In genomic region chr17:19448341-19449268, GRCh38 we compare ENCODE assay signal across 8 cellular contexts. TPM values are rescaled to one million over a fixed set of nuclear protein-coding genes. Genes with fewer than 3 reads are reported as not detected.
DNase-seq lines count a peak whose midpoint lies in the region; ATAC-seq and TF ChIP-seq lines count a peak whose summit lies in the region.

No MANE protein-coding gene starts in this region.

- H3K27ac ChIP-seq in adrenal gland (peak overlapping the region; percentile 50 to 94 (median 89)), spleen (peak overlapping the region in 4 of 8 donors; percentile 16 to 53 (median 42))

- DNase-seq in GM04504 (ENCODE audit: low read depth) (peak; percentile 94), adrenal gland (peak; percentile 65 to 88 (median 82)), left cardiac atrium (no peak), renal cortical epithelial cell (ENCODE audit: low read depth) (peak; percentile 91), NCI-H2227 treated with DMSO at 0.1 percent for 48 hours (lab: John Stamatoyannopoulos, UW) (no peak), spleen (no peak)
- DNase-seq in effector CD8-positive, alpha-beta T cell (lab: John Stamatoyannopoulos, UW): no peak

- 15 to 20% (median 15%) methylated on average over 8 of the region's 8 CpGs for WGBS in adrenal gland, 4 donors
- 33 to 48% (median 42%) methylated on average over 8 of the region's 8 CpGs for WGBS in spleen, 5 donors

- no peaks in the 10 kb centered on the region for H3K36me3 ChIP-seq in adrenal gland (replicated peaks in 1 of 2)
- no peaks in the 10 kb centered on the region for H3K36me3 ChIP-seq in spleen

- H3K4me3 ChIP-seq in adrenal gland (peak overlapping the region in 1 of 4 donors; percentile 2), spleen (no peak overlapping the region)

- TF ChIP-seq POLR2A in adrenal gland (IDR thresholded peaks at IDR 0.05): peak; percentile 65 to 67
- TF ChIP-seq POLR2A in spleen (IDR thresholded peaks at IDR 0.05): no peak

- H3K4me1 ChIP-seq in adrenal gland (replicated peaks in 1 of 2) (peaks cover 30 to 36% of the 10 kb centered on the region in 2 donors), spleen (peaks cover 5 to 20% (median 15%) of the 10 kb centered on the region in 6 donors)

- intact Hi-C loops in adrenal gland (cut with DNase I): loop anchor here in 1 of 2 donors (5.0 kb wide), 1 partner anchor 86 kb away; the partner anchor contains the start of gene B9D1
- intact Hi-C loops in left cardiac atrium (cut with DNase I): loop anchor here in 1 of 2 donors (5.0 kb wide), 1 partner anchor 86 kb away; the partner anchor contains the start of gene B9D1
- intact Hi-C loops in spleen (cut with DNase I; ENCODE audit: low total_unique reads): no loop called here

- H3K9me3 ChIP-seq in adrenal gland (replicated peaks in 1 of 3) (peaks cover 0 to 11% (median 0%) of the 10 kb centered on the region in 3 donors), spleen (peaks cover 0 to 20% (median 10%) of the 10 kb centered on the region in 8 donors)

- H3K27me3 ChIP-seq in adrenal gland (no peaks in the 10 kb centered on the region), spleen (replicated peaks in 1 of 7) (no peaks in the 10 kb centered on the region)

- ATAC-seq in left cardiac atrium (peak; percentile 55 to 91), HG03439 (IDR thresholded peaks at IDR 0.05; ENCODE audit: unreplicated experiment) (no peak)

- TF ChIP-seq CTCF in adrenal gland (IDR thresholded peaks at IDR 0.05) (peak in 3 of 6 experiments; percentile 26 to 45 (median 37)), spleen (IDR thresholded peaks at IDR 0.05 in 8 of 11, conservative IDR thresholded peaks at IDR 0.05 in 3 of 11) (peak in 1 of 11 experiments; percentile 12)

RNA-seq across cellular contexts. Expression of gene RNF112, which starts 37.6 kb away (rescaled TPM):
- total RNA-seq in adrenal gland (1 to 10 TPM in 5 of 8 donors, under 1 TPM in 2, not detected in 1; 0.88 to 4.6 (median 2.0) TPM), left cardiac atrium (1 to 10 TPM; 2.5 to 6.8 TPM), renal cortical epithelial cell (not detected in 2 replicates), spleen (1 to 10 TPM; 2.3 to 7.6 (median 2.7) TPM)
- polyA plus RNA-seq in adrenal gland (10 to 100 TPM in 1 of 3 donors, 1 to 10 TPM in 2; 2.8 to 35.6 (median 6.4) TPM), spleen (1 to 10 TPM; 1.3 to 5.9 (median 2.2) TPM)

Comparison
In these comparisons a context has a peak if more than half of its experiments do, and no peak if none do; other contexts are left out.
1. DNase-seq: peak in GM04504 (single experiment), adrenal gland (7 of 7) and renal cortical epithelial cell (single experiment); none in left cardiac atrium (single experiment), NCI-H2227 treated with DMSO at 0.1 percent for 48 hours (single experiment), spleen (single experiment) and effector CD8-positive, alpha-beta T cell (single experiment).
2. POLR2A ChIP-seq: peak in adrenal gland (2 of 2); none in spleen (0 of 3).